Comparison of ENCODE assay signal across 1 cellular context in genomic region chr1:214187152-214187900, GRCh38.
TF ChIP-seq lines count a peak whose summit lies in the region.

No MANE protein-coding gene starts in this region.

TF ChIP-seq in A549, 52 proteins besides CTCF, POLR2A, EP300 and RAD21 (continued from another document):
- TF ChIP-seq ATOH8 (CRISPR knock-in tag; IDR thresholded peaks at IDR 0.05; ENCODE audit: low read depth), result no peak
- peak; percentile 17 for TF ChIP-seq ZFP36 (IDR thresholded peaks at IDR 0.05; ENCODE audit: borderline replicate concordance, partially characterized antibody)
- no peak for TF ChIP-seq HOXB5 (CRISPR knock-in tag; IDR thresholded peaks at IDR 0.05)
- peak; percentile 75; the same call in 1 of the 2 replicates for TF ChIP-seq CBX8 (IDR thresholded peaks at IDR 0.05)
- no peak for TF ChIP-seq RFX5 (IDR thresholded peaks at IDR 0.05)
- TF ChIP-seq PBX3 (IDR thresholded peaks at IDR 0.05), result no peak
- TF ChIP-seq JUNB (IDR thresholded peaks at IDR 0.05), result no peak
TF ChIP-seq in A549: peak in this region for 3.
